ENCODE assay signal across 1 cellular context in genomic region chr4:125664091-125664767, GRCh38.
TF ChIP-seq lines count a peak whose summit lies in the region.

No MANE protein-coding gene starts in this region.

TF ChIP-seq in WTC11, 78 proteins besides CTCF, POLR2A, EP300 and RAD21 (continued from another document):
- no peak for TF ChIP-seq PRDM15 (CRISPR knock-in tag; IDR thresholded peaks at IDR 0.05)
- TF ChIP-seq EMX1 (CRISPR knock-in tag; IDR thresholded peaks at IDR 0.05) = no peak
- TF ChIP-seq SP1 (CRISPR knock-in tag; conservative IDR thresholded peaks at IDR 0.05) = no peak
- no peak for TF ChIP-seq ZNF423 (CRISPR knock-in tag; IDR thresholded peaks at IDR 0.05)
- TF ChIP-seq, protein P1, sequence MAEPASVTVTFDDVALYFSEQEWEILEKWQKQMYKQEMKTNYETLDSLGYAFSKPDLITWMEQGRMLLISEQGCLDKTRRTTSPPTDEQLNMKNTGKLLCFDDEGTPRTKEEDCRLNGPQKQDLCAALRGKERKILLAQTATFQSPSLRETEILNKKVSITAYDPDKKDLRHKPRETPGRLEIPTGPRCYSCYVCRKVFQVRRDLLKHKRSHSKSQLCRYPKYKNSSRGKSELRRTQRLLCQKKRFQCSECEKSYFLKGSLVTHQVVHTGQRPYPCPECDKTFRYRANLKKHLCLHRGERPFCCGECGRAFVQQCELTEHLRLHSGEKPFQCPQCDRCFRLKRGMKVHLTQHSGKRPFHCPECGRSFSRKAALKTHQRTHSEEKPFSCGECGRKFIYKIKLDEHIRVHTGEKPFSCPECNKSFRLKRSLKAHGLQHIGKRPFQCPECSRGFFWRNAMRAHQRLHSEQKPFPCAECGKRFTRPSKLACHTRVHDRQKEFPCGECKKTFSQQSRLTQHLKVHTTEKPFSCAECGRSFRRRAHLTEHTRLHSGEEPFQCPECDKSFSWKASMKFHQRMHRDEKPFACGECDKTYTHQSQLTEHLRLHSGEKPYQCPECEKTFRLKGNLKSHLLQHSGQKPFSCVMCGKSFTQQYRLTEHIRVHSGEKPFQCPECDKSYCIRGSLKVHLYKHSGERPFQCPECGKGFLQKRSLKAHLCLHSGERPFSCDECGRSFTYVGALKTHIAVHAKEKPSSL (CRISPR knock-in tag; conservative IDR thresholded peaks at IDR 0.05) = no peak
- TF ChIP-seq, protein P2, sequence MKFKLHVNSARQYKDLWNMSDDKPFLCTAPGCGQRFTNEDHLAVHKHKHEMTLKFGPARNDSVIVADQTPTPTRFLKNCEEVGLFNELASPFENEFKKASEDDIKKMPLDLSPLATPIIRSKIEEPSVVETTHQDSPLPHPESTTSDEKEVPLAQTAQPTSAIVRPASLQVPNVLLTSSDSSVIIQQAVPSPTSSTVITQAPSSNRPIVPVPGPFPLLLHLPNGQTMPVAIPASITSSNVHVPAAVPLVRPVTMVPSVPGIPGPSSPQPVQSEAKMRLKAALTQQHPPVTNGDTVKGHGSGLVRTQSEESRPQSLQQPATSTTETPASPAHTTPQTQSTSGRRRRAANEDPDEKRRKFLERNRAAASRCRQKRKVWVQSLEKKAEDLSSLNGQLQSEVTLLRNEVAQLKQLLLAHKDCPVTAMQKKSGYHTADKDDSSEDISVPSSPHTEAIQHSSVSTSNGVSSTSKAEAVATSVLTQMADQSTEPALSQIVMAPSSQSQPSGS (CRISPR knock-in tag; IDR thresholded peaks at IDR 0.05; ENCODE audit: borderline replicate concordance, low read depth) = no peak
- TF ChIP-seq TEAD4 (CRISPR knock-in tag; IDR thresholded peaks at IDR 0.05) = no peak
- TF ChIP-seq E2F5 (CRISPR knock-in tag; IDR thresholded peaks at IDR 0.05) = no peak
- no peak for TF ChIP-seq PREB (CRISPR knock-in tag; IDR thresholded peaks at IDR 0.05; ENCODE audit: borderline replicate concordance)
- TF ChIP-seq ATF3 (CRISPR knock-in tag; conservative IDR thresholded peaks at IDR 0.05) = no peak
- no peak for TF ChIP-seq STAT6 (CRISPR knock-in tag; conservative IDR thresholded peaks at IDR 0.05; ENCODE audit: low read depth)
- no peak for TF ChIP-seq NFATC4 (CRISPR knock-in tag; IDR thresholded peaks at IDR 0.05)
- no peak for TF ChIP-seq NFE2L1 (CRISPR knock-in tag; IDR thresholded peaks at IDR 0.05)
- no peak for TF ChIP-seq ZNF219 (CRISPR knock-in tag; IDR thresholded peaks at IDR 0.05; ENCODE audit: borderline replicate concordance)
- no peak for TF ChIP-seq GTF2I (CRISPR knock-in tag; conservative IDR thresholded peaks at IDR 0.05)
- TF ChIP-seq PRRX2 (CRISPR knock-in tag; IDR thresholded peaks at IDR 0.05) = no peak
- no peak for TF ChIP-seq NR1H2 (CRISPR knock-in tag; IDR thresholded peaks at IDR 0.05)
